Comparison of ENCODE assay signal across 12 cellular contexts in the genomic region with DNA sequence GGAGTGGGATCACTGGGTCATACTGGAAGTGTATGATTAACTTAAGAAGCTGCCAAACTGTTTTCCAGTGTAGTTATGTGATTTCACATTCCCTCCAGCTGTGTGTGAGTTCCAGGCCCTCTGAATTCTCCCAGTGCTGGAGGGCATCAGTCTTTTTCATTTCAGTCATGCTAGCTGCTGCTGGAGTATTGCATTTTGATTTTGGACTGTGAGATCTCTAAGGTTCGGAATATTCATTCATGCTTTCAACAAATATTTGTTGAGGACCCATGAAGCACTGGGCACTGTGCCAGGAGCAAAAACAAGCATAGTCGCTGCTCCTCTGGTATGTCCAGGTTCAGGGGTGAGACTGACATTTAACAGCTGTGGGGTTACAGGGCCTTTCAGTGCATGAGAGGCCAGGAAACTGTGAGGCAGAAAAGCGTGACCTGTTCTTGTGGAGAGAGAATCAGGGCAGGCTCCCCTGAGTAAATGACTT.
DNase-seq lines count a peak whose midpoint lies in the region; ATAC-seq, FAIRE-seq and TF ChIP-seq lines count a peak whose summit lies in the region.
"Had no signal": no experiment of that assay in that cellular context is flagged by ENCODE, and none has a peak within 500 bp of the region (broad histone marks: within the 10 kb centered on the region; RNA-seq: fewer than 3 reads in every experiment).

No MANE protein-coding gene starts in this region.

- TF ChIP-seq CTCF in HepG2 (CRISPR knock-in tag; IDR thresholded peaks at IDR 0.05) (no peak), upper lobe of right lung (IDR thresholded peaks at IDR 0.05) (no peak), GM10266 (IDR thresholded peaks at IDR 0.05; ENCODE audit: control insufficient read depth, insufficient read depth, low read depth, missing control alignments) (no peak)

- CTCF ChIA-PET in HepG2 (lab: Yijun Ruan, JAX; ENCODE audit: low intra/inter-chr PET ratio, low total read pairs) = no interaction called here
- CTCF ChIA-PET in activated naive CD4-positive, alpha-beta T cell treated with anti-CD3 and anti-CD28 coated beads, Interleukin-2, amount 10 ng/mL, durations not matched to agents 7 days and 5 days (lab: Charles Lee) = interaction anchor here (1.5 kb wide), 1 partner anchor 10 kb away, joined by 5 read pairs; no protein-coding TSS in a partner anchor

- H4K20me1 ChIP-seq in HepG2 (ENCODE audit: insufficient read depth, low read length) = no peaks in the 10 kb centered on the region

- H3K27ac ChIP-seq in HepG2 (ENCODE audit: extremely low read length, insufficient read depth, low read length) (no peak overlapping the region), upper lobe of right lung (peak overlapping the region; percentile 70)

- no peaks in the 10 kb centered on the region for H3K79me2 ChIP-seq in HepG2 (ENCODE audit: insufficient read depth, low read length)

- no peak overlapping the region for H3K9ac ChIP-seq in HepG2 (ENCODE audit: insufficient read depth, low read depth, low read length)

- H3K36me3 ChIP-seq in HepG2 (replicated peaks in 1 of 2; ENCODE audit: control insufficient read depth in 1 of 2, insufficient read depth in 2 of 2, low read length in 2 of 2) (no peaks in the 10 kb centered on the region), upper lobe of right lung (no peaks in the 10 kb centered on the region)
- H3K36me3 ChIP-seq: Peyer's patch had no signal

- peak in 1 of 2 experiments; percentile 47; a peak in 1 of 4 replicates for TF ChIP-seq EP300 in HepG2 (IDR thresholded peaks at IDR 0.05; ENCODE audit: low read depth in 2 of 2, low read length in 2 of 2)
- no peak; the same call in 1 of the 2 replicates for TF ChIP-seq EP300 in HepG2 (CRISPR knock-in tag; IDR thresholded peaks at IDR 0.05; ENCODE audit: borderline replicate concordance)

- H3K9me3 ChIP-seq in HepG2 (ENCODE audit: low read length) (no peaks in the 10 kb centered on the region), upper lobe of right lung (no peaks in the 10 kb centered on the region)
- H3K9me3 ChIP-seq: Peyer's patch had no signal

- peak; percentile 57 for ATAC-seq in HepG2
- peak; percentile 6 for ATAC-seq in upper lobe of right lung
- ATAC-seq: activated naive CD8-positive, alpha-beta T cell treated with anti-CD3 and anti-CD28 coated beads, Interleukin-2, amount 50 U/mL, for 24 hours; naive thymus-derived CD8-positive, alpha-beta T cell had no signal

- POLR2A ChIA-PET in HepG2 (lab: Yijun Ruan, JAX) = interaction anchor here (1.2 to 1.3 kb wide), 2 partner anchors 23 to 47 kb away, joined by 3 to 4 read pairs; no protein-coding TSS in a partner anchor

- FAIRE-seq in HepG2 (lab: Jason Lieb, UNC) = peak; percentile 86

- in situ Hi-C loops in HepG2 (cut with HindIII; ENCODE audit: extremely low pct_ligation_motif_present, low pct_unique_long_range_greater_than_20kb) = no loop called here

- no TSS peak for BruUV-seq in HepG2 (replicated peaks; lab: Mats Ljungman, UMichigan)

- no peak for TF ChIP-seq POLR2A in HepG2 (IDR thresholded peaks at IDR 0.05; ENCODE audit: insufficient read depth in 1 of 2, low read depth in 2 of 2, low read length in 2 of 2)

- 0% methylated on average over 3 of the region's 3 CpGs for WGBS in HepG2 (ENCODE audit: low lambda C conversion rate)

- DNase-seq in SIG-M5 treated with dmso at 0.1 percent for 504 hours (lab: John Stamatoyannopoulos, UW; ENCODE audit: unreplicated experiment) (peak; percentile 38), SIG-M5 (lab: John Stamatoyannopoulos, UW) (no peak), dedifferentiated amniotic fluid mesenchymal stem cell (ENCODE audit: extremely low spot score) (peak; percentile 39), HepG2 (ENCODE audit: low spot score) (peak; percentile 91), upper lobe of right lung (no peak), GM10266 (ENCODE audit: extremely low spot score) (no peak), NCI-H1694 treated with DMSO at 0.1 percent for 48 hours (lab: John Stamatoyannopoulos, UW) (no peak)
- no peak for DNase-seq in activated naive CD4-positive, alpha-beta T cell treated with anti-CD3 and anti-CD28 coated beads, Interleukin-2, amount 10 ng/mL, durations not matched to agents 7 days and 5 days
- DNase-seq: activated CD4-positive, alpha-beta T cell treated with anti-CD3 and anti-CD28 coated beads, Interleukin-2, amount 10 ng/mL, durations not matched to agents 24 days and 14 days; activated naive CD8-positive, alpha-beta T cell treated with anti-CD3 and anti-CD28 coated beads, Interleukin-2, amount 50 U/mL, for 24 hours; naive thymus-derived CD8-positive, alpha-beta T cell; Peyer's patch had no signal

- no peak overlapping the region for H2AFZ ChIP-seq in HepG2 (ENCODE audit: low read length)

- H3K4me3 Mint-ChIP-seq in activated naive CD4-positive, alpha-beta T cell treated with anti-CD3 and anti-CD28 coated beads, Interleukin-2, amount 10 ng/mL, durations not matched to agents 7 days and 5 days = no peak overlapping the region
- H3K4me3 Mint-ChIP-seq: activated CD4-positive, alpha-beta T cell treated with anti-CD3 and anti-CD28 coated beads, Interleukin-2, amount 10 ng/mL, durations not matched to agents 24 days and 14 days; activated naive CD8-positive, alpha-beta T cell treated with anti-CD3 and anti-CD28 coated beads, Interleukin-2, amount 50 U/mL, for 24 hours; naive thymus-derived CD8-positive, alpha-beta T cell had no signal

- no peak for TF ChIP-seq RAD21 in HepG2 (CRISPR knock-in tag; IDR thresholded peaks at IDR 0.05)

- H3K27ac Mint-ChIP-seq in activated naive CD4-positive, alpha-beta T cell treated with anti-CD3 and anti-CD28 coated beads, Interleukin-2, amount 10 ng/mL, durations not matched to agents 7 days and 5 days = no peak overlapping the region
- H3K27ac Mint-ChIP-seq: activated CD4-positive, alpha-beta T cell treated with anti-CD3 and anti-CD28 coated beads, Interleukin-2, amount 10 ng/mL, durations not matched to agents 24 days and 14 days; activated naive CD8-positive, alpha-beta T cell treated with anti-CD3 and anti-CD28 coated beads, Interleukin-2, amount 50 U/mL, for 24 hours; naive thymus-derived CD8-positive, alpha-beta T cell had no signal

- H3K4me1 Mint-ChIP-seq in activated naive CD4-positive, alpha-beta T cell treated with anti-CD3 and anti-CD28 coated beads, Interleukin-2, amount 10 ng/mL, durations not matched to agents 7 days and 5 days = peaks cover 3% of the 10 kb centered on the region
- H3K4me1 Mint-ChIP-seq: activated CD4-positive, alpha-beta T cell treated with anti-CD3 and anti-CD28 coated beads, Interleukin-2, amount 10 ng/mL, durations not matched to agents 24 days and 14 days had no signal

- intact Hi-C loops in HepG2 (cut with micrococcal nuclease; ENCODE audit: unreplicated experiment) (loop anchor here (10.0 kb wide), 1 partner anchor 166 kb away; the partner anchor contains the start of gene NCOR2), upper lobe of right lung (cut with DNase I) (no loop called here)

- no peak overlapping the region for H3K4me3 ChIP-seq in HepG2 (replicated peaks in 1 of 3; ENCODE audit: insufficient read depth in 1 of 3, low read depth in 2 of 3, low read length in 3 of 3)
- no peak overlapping the region for H3K4me3 ChIP-seq in upper lobe of right lung
- H3K4me3 ChIP-seq: Peyer's patch had no signal

- H3K4me1 ChIP-seq in HepG2 (ENCODE audit: insufficient read depth, low read length) (peaks cover 69% of the 10 kb centered on the region), upper lobe of right lung (peaks cover 31% of the 10 kb centered on the region)
- H3K4me1 ChIP-seq: Peyer's patch had no signal

- H3K4me2 ChIP-seq in HepG2 (ENCODE audit: low read depth, low read length) = peak overlapping the region; percentile 52

- no peaks in the 10 kb centered on the region for H3K36me3 Mint-ChIP-seq in activated naive CD4-positive, alpha-beta T cell treated with anti-CD3 and anti-CD28 coated beads, Interleukin-2, amount 10 ng/mL, durations not matched to agents 7 days and 5 days
- H3K36me3 Mint-ChIP-seq: naive thymus-derived CD8-positive, alpha-beta T cell had no signal

- H3K27me3 Mint-ChIP-seq in activated naive CD4-positive, alpha-beta T cell treated with anti-CD3 and anti-CD28 coated beads, Interleukin-2, amount 10 ng/mL, durations not matched to agents 7 days and 5 days = peaks cover 38% of the 10 kb centered on the region
- H3K27me3 Mint-ChIP-seq: activated naive CD8-positive, alpha-beta T cell treated with anti-CD3 and anti-CD28 coated beads, Interleukin-2, amount 50 U/mL, for 24 hours had no signal

- H3K9me3 Mint-ChIP-seq in activated naive CD4-positive, alpha-beta T cell treated with anti-CD3 and anti-CD28 coated beads, Interleukin-2, amount 10 ng/mL, durations not matched to agents 7 days and 5 days = no peaks in the 10 kb centered on the region
- H3K9me3 Mint-ChIP-seq: activated CD4-positive, alpha-beta T cell treated with anti-CD3 and anti-CD28 coated beads, Interleukin-2, amount 10 ng/mL, durations not matched to agents 24 days and 14 days; activated naive CD8-positive, alpha-beta T cell treated with anti-CD3 and anti-CD28 coated beads, Interleukin-2, amount 50 U/mL, for 24 hours had no signal

- H3K27me3 ChIP-seq in HepG2 (ENCODE audit: control insufficient read depth in 1 of 2, insufficient read depth in 2 of 2, low read length in 2 of 2) (peaks cover 0 to 7% of the 10 kb centered on the region in 2 experiments; a peak in 2 of 5 replicates), upper lobe of right lung (no peaks in the 10 kb centered on the region)
- H3K27me3 ChIP-seq: Peyer's patch had no signal

TF ChIP-seq in HepG2, 621 proteins besides CTCF, POLR2A, EP300 and RAD21 (continues in another document):
- TF ChIP-seq ZNF746 (CRISPR knock-in tag; IDR thresholded peaks at IDR 0.05) (no peak), HNF4A (CRISPR knock-in tag; IDR thresholded peaks at IDR 0.05) (peak; percentile 30; the same call in 1 of the 2 replicates), ZNF138 (CRISPR knock-in tag; IDR thresholded peaks at IDR 0.05; ENCODE audit: low read depth) (no peak), ZNF317 (CRISPR knock-in tag; IDR thresholded peaks at IDR 0.05) (no peak), ARNTL (CRISPR knock-in tag; IDR thresholded peaks at IDR 0.05) (no peak), JDP2 (CRISPR knock-in tag; IDR thresholded peaks at IDR 0.05; ENCODE audit: borderline replicate concordance) (no peak)
- TF ChIP-seq, protein P1, sequence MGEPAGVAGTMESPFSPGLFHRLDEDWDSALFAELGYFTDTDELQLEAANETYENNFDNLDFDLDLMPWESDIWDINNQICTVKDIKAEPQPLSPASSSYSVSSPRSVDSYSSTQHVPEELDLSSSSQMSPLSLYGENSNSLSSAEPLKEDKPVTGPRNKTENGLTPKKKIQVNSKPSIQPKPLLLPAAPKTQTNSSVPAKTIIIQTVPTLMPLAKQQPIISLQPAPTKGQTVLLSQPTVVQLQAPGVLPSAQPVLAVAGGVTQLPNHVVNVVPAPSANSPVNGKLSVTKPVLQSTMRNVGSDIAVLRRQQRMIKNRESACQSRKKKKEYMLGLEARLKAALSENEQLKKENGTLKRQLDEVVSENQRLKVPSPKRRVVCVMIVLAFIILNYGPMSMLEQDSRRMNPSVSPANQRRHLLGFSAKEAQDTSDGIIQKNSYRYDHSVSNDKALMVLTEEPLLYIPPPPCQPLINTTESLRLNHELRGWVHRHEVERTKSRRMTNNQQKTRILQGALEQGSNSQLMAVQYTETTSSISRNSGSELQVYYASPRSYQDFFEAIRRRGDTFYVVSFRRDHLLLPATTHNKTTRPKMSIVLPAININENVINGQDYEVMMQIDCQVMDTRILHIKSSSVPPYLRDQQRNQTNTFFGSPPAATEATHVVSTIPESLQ (CRISPR knock-in tag; conservative IDR thresholded peaks at IDR 0.05) = no peak

Comparison
In these comparisons a context has a peak if more than half of its experiments do, and no peak if none do; other contexts are left out.
1. DNase-seq: peak in SIG-M5 treated with dmso at 0.1 percent for 504 hours (single experiment), dedifferentiated amniotic fluid mesenchymal stem cell (single experiment) and HepG2 (single experiment); none in SIG-M5 (single experiment), upper lobe of right lung (single experiment), GM10266 (single experiment), NCI-H1694 treated with DMSO at 0.1 percent for 48 hours (single experiment) and activated naive CD4-positive, alpha-beta T cell treated with anti-CD3 and anti-CD28 coated beads, Interleukin-2, amount 10 ng/mL, durations not matched to agents 7 days and 5 days (single experiment).